ENCODE assay signal across 20 cellular contexts in genomic region chr6:47207261-47207660, GRCh38.
"Had no signal": no experiment of that assay in that cellular context is flagged by ENCODE, and none has a peak within 500 bp of the region (broad histone marks: within the 10 kb centered on the region; RNA-seq: fewer than 3 reads in every experiment).

No MANE protein-coding gene starts in this region.

- H3K27ac ChIP-seq: gastrocnemius medialis, heart left ventricle, neutrophil, ovary, prostate gland, upper lobe of left lung had no signal

- H3K4me3 ChIP-seq: gastrocnemius medialis, heart left ventricle, ovary, prostate gland, upper lobe of left lung had no signal

- ATAC-seq: activated CD8-positive, alpha-beta memory T cell treated with anti-CD3 and anti-CD28 coated beads, Interleukin-2, amount 10 ng/mL, durations not matched to agents 7 days and 5 days; activated CD8-positive, alpha-beta T cell treated with anti-CD3 and anti-CD28 coated beads for 36 hours; esophagus mucosa; gastrocnemius medialis; heart left ventricle; right cardiac atrium; stimulated activated naive CD8-positive, alpha-beta T cell treated with anti-CD3 and anti-CD28 coated beads, Interleukin-15, Interleukin-2, amounts not matched to agents 100 U/mL and 50 U/mL, for 24 hours; T-helper 17 cell had no signal

- DNase-seq: activated CD4-positive, alpha-beta T cell treated with anti-CD3 and anti-CD28 coated beads, Interleukin-2, amount 10 ng/mL, durations not matched to agents 7 days and 5 days; activated CD8-positive, alpha-beta memory T cell treated with anti-CD3 and anti-CD28 coated beads, Interleukin-2, amount 10 ng/mL, durations not matched to agents 7 days and 5 days; activated CD8-positive, alpha-beta T cell treated with anti-CD3 and anti-CD28 coated beads for 36 hours; activated effector memory CD4-positive, alpha-beta T cell treated with anti-CD3 and anti-CD28 coated beads, Interleukin-2, amount 50 U/mL, for 16 hours; activated T-cell treated with anti-CD3 and anti-CD28 coated beads for 4 hours; aorta; caudate nucleus; effector memory CD4-positive, alpha-beta T cell; gastrocnemius medialis; heart left ventricle; ovary; right cardiac atrium; stimulated activated CD4-positive, alpha-beta T cell treated with anti-CD3 and anti-CD28 coated beads, Interleukin-12 subunit alpha, Interleukin-12 subunit beta, amount 100 ng/mL, for 4 hours; stimulated activated CD4-positive, alpha-beta T cell treated with anti-CD3 and anti-CD28 coated beads, Interleukin-4, amount 100 ng/mL, for 4 hours; stimulated activated naive CD8-positive, alpha-beta T cell treated with anti-CD3 and anti-CD28 coated beads, Interleukin-15, Interleukin-2, amounts not matched to agents 100 U/mL and 50 U/mL, for 24 hours; T-helper 17 cell; upper lobe of left lung had no signal
